Comparison of ENCODE assay signal across 31 cellular contexts in genomic region chr20:38150595-38151170, GRCh38. TPM values are rescaled to one million over a fixed set of nuclear protein-coding genes. Genes with fewer than 3 reads are reported as not detected.
A peak's percentile ranks its signal among the peaks of the same experiment; 100 is the strongest.
DNase-seq lines count a peak whose midpoint lies in the region; ATAC-seq, FAIRE-seq and TF ChIP-seq lines count a peak whose summit lies in the region.
"Had no signal": no experiment of that assay in that cellular context is flagged by ENCODE, and none has a peak within 500 bp of the region (broad histone marks: within the 10 kb centered on the region; RNA-seq: fewer than 3 reads in every experiment).

No MANE protein-coding gene starts in this region.

- CTCF ChIA-PET in endothelial cell of umbilical vein (lab: Charles Lee) (interaction anchor here (0.9 to 3.4 kb wide), 2 partner anchors 70 to 78 kb away, joined by 3 to 22 read pairs; no protein-coding TSS in a partner anchor), Caco-2 (lab: Charles Lee) (interaction anchor here (1.6 kb wide), 1 partner anchor 93 kb away, joined by 3 read pairs; no protein-coding TSS in a partner anchor), T-cell (lab: Charles Lee) (interaction anchor here in 1 of 2 donors (0.5 kb wide), 1 partner anchor 110 kb away, joined by 3 read pairs; no protein-coding TSS in a partner anchor)

- POLR2A ChIA-PET in endothelial cell of umbilical vein (lab: Charles Lee) = no interaction called here
- POLR2A ChIA-PET in Caco-2 (lab: Charles Lee) = no interaction called here
- POLR2A ChIA-PET in T-cell (lab: Charles Lee) = no interaction called here

- BruUV-seq in endothelial cell of umbilical vein (replicated peaks; lab: Mats Ljungman, UMichigan) (no TSS peak), Caco-2 (replicated peaks; lab: Mats Ljungman, UMichigan) (no TSS peak)

- H3K4me3 Mint-ChIP-seq in Caco-2 (ENCODE audit: unreplicated experiment) (no peak overlapping the region), T-cell (no peak overlapping the region)
- H3K4me3 Mint-ChIP-seq: activated naive CD8-positive, alpha-beta T cell; activated T-cell treated with anti-CD3 and anti-CD28 coated beads, Interleukin-2, amount 50 U/mL, for 24 hours; naive thymus-derived CD4-positive, alpha-beta T cell had no signal

- peaks cover 42% of the 10 kb centered on the region for H3K79me2 ChIP-seq in endothelial cell of umbilical vein (ENCODE audit: control insufficient read depth, insufficient read depth, low read length)

- H3K4me1 ChIP-seq in heart right ventricle = peaks cover 13 to 74% (median 62%) of the 10 kb centered on the region in 9 donors
- H3K4me1 ChIP-seq in endothelial cell of umbilical vein (ENCODE audit: control insufficient read depth, extremely low read depth, insufficient read depth, low read length) = peaks cover 82% of the 10 kb centered on the region
- H3K4me1 ChIP-seq in mucosa of descending colon (ENCODE audit: low read depth) = peaks cover 15% of the 10 kb centered on the region
- H3K4me1 ChIP-seq in Caco-2 = no peaks in the 10 kb centered on the region
- H3K4me1 ChIP-seq: breast epithelium had no signal

- no peaks in the 10 kb centered on the region for H3K27me3 ChIP-seq in heart right ventricle
- no peaks in the 10 kb centered on the region for H3K27me3 ChIP-seq in endothelial cell of umbilical vein (ENCODE audit: control insufficient read depth in 2 of 2, insufficient read depth in 2 of 2, low read length in 2 of 2)
- H3K27me3 ChIP-seq in Caco-2 (replicated peaks; ENCODE audit: control insufficient read depth, insufficient read depth, low read length) = no peaks in the 10 kb centered on the region
- H3K27me3 ChIP-seq: breast epithelium, left lung, testis, vagina had no signal

- H3K9me3 Mint-ChIP-seq in Caco-2 (ENCODE audit: unreplicated experiment) = no peaks in the 10 kb centered on the region
- H3K9me3 Mint-ChIP-seq in T-cell = no peaks in the 10 kb centered on the region
- H3K9me3 Mint-ChIP-seq: activated T-cell treated with anti-CD3 and anti-CD28 coated beads, Interleukin-2, amount 50 U/mL, for 24 hours; immature natural killer cell had no signal

- TF ChIP-seq CTCF in heart right ventricle (IDR thresholded peaks at IDR 0.05) (no peak), endothelial cell of umbilical vein (IDR thresholded peaks at IDR 0.05; ENCODE audit: extremely low read depth in 1 of 2, insufficient read depth in 1 of 2, low read depth in 1 of 2, low read length in 2 of 2) (no peak), mucosa of descending colon (IDR thresholded peaks at IDR 0.05) (no peak), Caco-2 (IDR thresholded peaks at IDR 0.05; ENCODE audit: insufficient read depth in 1 of 2, low read depth in 1 of 2, low read length in 1 of 2, severe bottlenecking in 1 of 2, unreplicated experiment in 1 of 2) (no peak)

- no peak overlapping the region for H3K9ac ChIP-seq in endothelial cell of umbilical vein (replicated peaks; ENCODE audit: extremely low read depth, insufficient read depth, low read length)

- ATAC-seq in heart right ventricle (no peak), left ventricle myocardium superior (no peak), mucosa of descending colon (no peak), T-cell (replicated peaks in 1 of 4) (no peak)
- ATAC-seq: left lung; naive thymus-derived CD4-positive, alpha-beta T cell had no signal

- H2AFZ ChIP-seq in endothelial cell of umbilical vein (ENCODE audit: low read depth, low read length) = no peak overlapping the region

- TF ChIP-seq POLR2A in endothelial cell of umbilical vein (IDR thresholded peaks at IDR 0.05; ENCODE audit: low read depth, low read length) = peak; percentile 53

- FAIRE-seq in endothelial cell of umbilical vein (lab: Jason Lieb, UNC) = no peak
- FAIRE-seq: GM12892 had no signal

- H3K9me3 ChIP-seq in heart right ventricle = no peaks in the 10 kb centered on the region
- H3K9me3 ChIP-seq in endothelial cell of umbilical vein (replicated peaks; ENCODE audit: control insufficient read depth, insufficient read depth, low read length) = no peaks in the 10 kb centered on the region
- H3K9me3 ChIP-seq in mucosa of descending colon = no peaks in the 10 kb centered on the region
- no peaks in the 10 kb centered on the region for H3K9me3 ChIP-seq in Caco-2
- H3K9me3 ChIP-seq: breast epithelium, left lung, testis, vagina had no signal

- dilution Hi-C loops in endothelial cell of umbilical vein (cut with MboI; ENCODE audit: extremely low pct_ligation_motif_present, low sequenced_read_pairs) = no loop called here

- WGBS in heart right ventricle, 2 donors = 91 to 94% methylated on average over 8 of the region's 8 CpGs

- no peaks in the 10 kb centered on the region for H3K9me1 ChIP-seq in endothelial cell of umbilical vein (replicated peaks; ENCODE audit: control insufficient read depth, extremely low read depth, insufficient read depth, low read length)

- H3K27ac Mint-ChIP-seq in Caco-2 (ENCODE audit: unreplicated experiment) (no peak overlapping the region), T-cell (no peak overlapping the region)
- H3K27ac Mint-ChIP-seq: activated naive CD8-positive, alpha-beta T cell; activated T-cell treated with anti-CD3 and anti-CD28 coated beads, Interleukin-2, amount 50 U/mL, for 24 hours had no signal

- H3K36me3 ChIP-seq in heart right ventricle (peaks cover 0 to 90% (median 71%) of the 10 kb centered on the region in 9 donors), endothelial cell of umbilical vein (ENCODE audit: control insufficient read depth in 2 of 2, extremely low read depth in 1 of 2, insufficient read depth in 2 of 2, low read length in 2 of 2) (peaks cover 45 to 60% of the 10 kb centered on the region in 2 experiments), mucosa of descending colon (ENCODE audit: low read depth) (no peaks in the 10 kb centered on the region), Caco-2 (ENCODE audit: control insufficient read depth, insufficient read depth, low read length) (no peaks in the 10 kb centered on the region)
- H3K36me3 ChIP-seq: breast epithelium had no signal

- H3K4me2 ChIP-seq in endothelial cell of umbilical vein (ENCODE audit: insufficient read depth, low read length) = no peak overlapping the region

- no peaks in the 10 kb centered on the region for H4K20me1 ChIP-seq in endothelial cell of umbilical vein (replicated peaks; ENCODE audit: control insufficient read depth, extremely low read depth, insufficient read depth, low read length)

- H3K27ac ChIP-seq in heart right ventricle (peak overlapping the region in 7 of 10 donors; percentile 5 to 96 (median 81)), endothelial cell of umbilical vein (ENCODE audit: insufficient read depth, low read depth, low read length) (peak overlapping the region; percentile 100)
- H3K27ac ChIP-seq: breast epithelium, epithelial cell of prostate, testis had no signal

- peaks cover 5% of the 10 kb centered on the region for H3K4me1 Mint-ChIP-seq in Caco-2 (ENCODE audit: low read depth, unreplicated experiment)
- peaks cover 8 to 14% (median 9%) of the 10 kb centered on the region in 3 donors for H3K4me1 Mint-ChIP-seq in T-cell

- H3K27me3 Mint-ChIP-seq in Caco-2 (ENCODE audit: insufficient read depth, unreplicated experiment) = no peaks in the 10 kb centered on the region
- H3K27me3 Mint-ChIP-seq in T-cell = peaks cover 14 to 25% of the 10 kb centered on the region in 2 donors

- no peak for DNase-seq in heart right ventricle
- no peak for DNase-seq in left ventricle myocardium superior
- no peak for DNase-seq in endothelial cell of umbilical vein (ENCODE audit: low read depth, low spot score)
- DNase-seq in mucosa of descending colon = peak in 2 of 3 donors; percentile 23 to 25
- no peak for DNase-seq in Caco-2
- DNase-seq in C1 segment of cervical spinal cord (lab: John Stamatoyannopoulos, UW) = no peak
- no peak for DNase-seq in T-cell
- DNase-seq in SK-N-DZ (ENCODE audit: low spot score) = no peak
- DNase-seq: activated CD4-positive, CD25-positive, alpha-beta regulatory T cell; activated effector memory CD4-positive, alpha-beta T cell treated with anti-CD3 and anti-CD28 coated beads, Interleukin-2, amount 50 U/mL, for 16 hours; activated T-cell treated with anti-CD3 and anti-CD28 coated beads, Interleukin-2, amount 50 U/mL, for 24 hours; AML-193; DMS53; immature natural killer cell; Karpas-422; left lung; midbrain; naive thymus-derived CD4-positive, alpha-beta T cell; NCI-H1417 treated with DMSO at 0.1 percent for 48 hours; NCI-H2029 treated with DMSO at 0.1 percent for 48 hours; NCI-H526; NK-92 treated with Interleukin-12 subunit alpha and Interleukin-12 subunit beta, amount 100 ng/mL, for 24 hours; nucleus accumbens; SIG-M5; stimulated activated naive CD4-positive, alpha-beta T cell treated with Interleukin-2 at 50 U/mL for 16 hours; testis had no signal

- H3K4me3 ChIP-seq in heart right ventricle = no peak overlapping the region
- no peak overlapping the region for H3K4me3 ChIP-seq in endothelial cell of umbilical vein (replicated peaks in 1 of 3; ENCODE audit: insufficient read depth in 1 of 3, low read depth in 1 of 3, low read length in 3 of 3)
- H3K4me3 ChIP-seq in mucosa of descending colon = no peak overlapping the region
- no peak overlapping the region for H3K4me3 ChIP-seq in Caco-2 (ENCODE audit: low read depth, low read length)
- H3K4me3 ChIP-seq: breast epithelium, left lung, testis, vagina had no signal

- H3K36me3 Mint-ChIP-seq in Caco-2 (ENCODE audit: insufficient read depth, unreplicated experiment) = peaks cover 48% of the 10 kb centered on the region
- H3K36me3 Mint-ChIP-seq in T-cell = no peaks in the 10 kb centered on the region
- H3K36me3 Mint-ChIP-seq: activated naive CD8-positive, alpha-beta T cell; immature natural killer cell; naive thymus-derived CD4-positive, alpha-beta T cell had no signal

- intact Hi-C loops in heart right ventricle (cut with DNase I) (no loop called here), left ventricle myocardium superior (cut with micrococcal nuclease) (no loop called here), endothelial cell of umbilical vein (cut with micrococcal nuclease) (loop anchor here (5.0 kb wide), 1 partner anchor 93 kb away; no protein-coding TSS in a partner anchor), mucosa of descending colon (cut with DNase I, micrococcal nuclease) (no loop called here), Caco-2 (cut with micrococcal nuclease; ENCODE audit: unreplicated experiment) (no loop called here)

RNA-seq across cellular contexts. Expression of gene TGM2, which starts 14.4 kb away (rescaled TPM):
- total RNA-seq in heart right ventricle = 100 to 1,000 TPM; 279 to 993 (median 472) TPM
- polyA plus RNA-seq in heart right ventricle = 100 to 1,000 TPM; 146 to 475 TPM
- 473 TPM for total RNA-seq in left ventricle myocardium superior
- total RNA-seq in endothelial cell of umbilical vein = 708 and 868 TPM in 2 replicates
- 810 and 861 TPM in 2 replicates for polyA plus RNA-seq in endothelial cell of umbilical vein
- polyA plus RNA-seq in endothelial cell of umbilical vein (2011; cell fraction: cytosol; rRNA removed) = 710 and 739 TPM in 2 replicates
- 680 and 705 TPM in 2 replicates for polyA plus RNA-seq in endothelial cell of umbilical vein (2011; cell fraction: nucleus; rRNA removed)
- 931 and 1,022 TPM in 2 replicates for polyA plus RNA-seq in endothelial cell of umbilical vein (2012)
- 986 and 1,245 TPM in 2 replicates for polyA minus RNA-seq in endothelial cell of umbilical vein
- 21.3 TPM for polyA minus RNA-seq in endothelial cell of umbilical vein (2011; cell fraction: cytosol; rRNA and poly(A)+ RNA removed)
- 361 and 435 TPM in 2 replicates for polyA minus RNA-seq in endothelial cell of umbilical vein (2011; cell fraction: nucleus; rRNA and poly(A)+ RNA removed)
- 10 to 100 TPM; 14.9 to 62.2 (median 33.3) TPM for total RNA-seq in mucosa of descending colon
- total RNA-seq in Caco-2 (2022) = 138 and 162 TPM in 2 replicates
- 1 to 10 TPM in 2 of 5 donors, under 1 TPM in 1, not detected in 2; 0.62 to 1.8 (median 1.2) TPM for total RNA-seq in T-cell
- 0.56 and 0.81 TPM in 2 replicates for polyA plus RNA-seq in SK-N-DZ (2014; cell fraction: cytosol; rRNA removed)
- polyA plus RNA-seq in SK-N-DZ (2014; cell fraction: nucleus; rRNA removed) = 0.08 and 0.23 TPM in 2 replicates
- polyA plus RNA-seq: immature natural killer cell; naive thymus-derived CD4-positive, alpha-beta T cell had no signal

Comparison
In these comparisons a context has a peak if more than half of its experiments do, and no peak if none do; other contexts are left out.
1. DNase-seq: peak in mucosa of descending colon (2 of 3); none in heart right ventricle (0 of 2), left ventricle myocardium superior (single experiment), endothelial cell of umbilical vein (single experiment), Caco-2 (0 of 2), C1 segment of cervical spinal cord (0 of 14), T-cell (0 of 34) and SK-N-DZ (single experiment).
2. RNA of gene TGM2, which starts 14.4 kb away (total RNA-seq): 708 to 868 TPM in endothelial cell of umbilical vein, 279 to 993 TPM in heart right ventricle, 473 TPM in left ventricle myocardium superior (single experiment), 138 to 162 TPM in Caco-2 and 14.9 to 62.2 TPM in mucosa of descending colon; 0.62 to 1.8 TPM in T-cell; every median in the first group is over 4 times any median in the second.